Comparison of ENCODE assay signal across 17 cellular contexts in genomic region chr5:143062379-143062778, GRCh38.
DNase-seq lines count a peak whose midpoint lies in the region; ATAC-seq and TF ChIP-seq lines count a peak whose summit lies in the region.
"Had no signal": no experiment of that assay in that cellular context is flagged by ENCODE, and none has a peak within 500 bp of the region (broad histone marks: within the 10 kb centered on the region; RNA-seq: fewer than 3 reads in every experiment).

No MANE protein-coding gene starts in this region.

- H3K36me3 Mint-ChIP-seq in activated T-cell treated with anti-CD3 and anti-CD28 coated beads, Interleukin-2, amount 50 U/mL, for 72 hours (ENCODE audit: insufficient read depth in 2 of 2) = peaks cover 5 to 10% of the 10 kb centered on the region in 2 donors

- peaks cover 5% of the 10 kb centered on the region in 2 donors for H3K4me1 ChIP-seq in breast epithelium
- H3K4me1 ChIP-seq: Caco-2 had no signal

- DNase-seq in activated T-cell treated with anti-CD3 and anti-CD28 coated beads, Interleukin-2, amount 50 U/mL, for 72 hours = no peak
- DNase-seq in activated T-cell treated with anti-CD3 and anti-CD28 coated beads for 4 hours (no peak), breast epithelium (ENCODE audit: low spot score in 2 of 2) (no peak), fibroblast of the aortic adventitia (ENCODE audit: low read depth) (peak; percentile 52), EL (no peak)
- DNase-seq: Caco-2, DMS53, GOT3, Karpas-422, NCI-H1105 treated with DMSO at 0.1 percent for 48 hours, NCI-H187, NCI-H69, PC-9 had no signal

- peaks cover 2 to 7% of the 10 kb centered on the region in 2 donors for H3K9me3 Mint-ChIP-seq in activated T-cell treated with anti-CD3 and anti-CD28 coated beads, Interleukin-2, amount 50 U/mL, for 72 hours
- H3K9me3 Mint-ChIP-seq: CD14-positive monocyte had no signal

- peak overlapping the region; percentile 40 for H3K27ac Mint-ChIP-seq in activated T-cell treated with anti-CD3 and anti-CD28 coated beads, Interleukin-2, amount 50 U/mL, for 72 hours

- H3K36me3 ChIP-seq in breast epithelium = no peaks in the 10 kb centered on the region

- no peak for ATAC-seq in activated T-cell treated with anti-CD3 and anti-CD28 coated beads, Interleukin-2, amount 50 U/mL, for 72 hours (replicated peaks in 1 of 2)
- no peak for ATAC-seq in GM18511 (IDR thresholded peaks at IDR 0.05; ENCODE audit: unreplicated experiment)
- ATAC-seq in HG02642 (IDR thresholded peaks at IDR 0.05; ENCODE audit: poor library complexity, unreplicated experiment) = no peak
- ATAC-seq in GM21737 (IDR thresholded peaks at IDR 0.05; ENCODE audit: unreplicated experiment) = no peak

- TF ChIP-seq POLR2A in breast epithelium (IDR thresholded peaks at IDR 0.05) = no peak

- H3K9me3 ChIP-seq in breast epithelium = no peaks in the 10 kb centered on the region
- H3K9me3 ChIP-seq: Caco-2 had no signal

- intact Hi-C loops in breast epithelium (cut with DNase I; ENCODE audit: low total_unique reads) = no loop called here

- TF ChIP-seq CTCF in breast epithelium (IDR thresholded peaks at IDR 0.05) = no peak
- TF ChIP-seq CTCF in fibroblast of the aortic adventitia (IDR thresholded peaks at IDR 0.05; ENCODE audit: insufficient read depth, low read length) = no peak

- peaks cover 69% of the 10 kb centered on the region for H3K4me1 Mint-ChIP-seq in activated T-cell treated with anti-CD3 and anti-CD28 coated beads, Interleukin-2, amount 50 U/mL, for 72 hours (ENCODE audit: low read depth)

- H3K27me3 Mint-ChIP-seq in activated T-cell treated with anti-CD3 and anti-CD28 coated beads, Interleukin-2, amount 50 U/mL, for 72 hours (ENCODE audit: low read depth) = no peaks in the 10 kb centered on the region

- no peak overlapping the region for H3K4me3 Mint-ChIP-seq in activated T-cell treated with anti-CD3 and anti-CD28 coated beads, Interleukin-2, amount 50 U/mL, for 72 hours
- H3K4me3 Mint-ChIP-seq: CD14-positive monocyte had no signal

- no peaks in the 10 kb centered on the region for H3K27me3 ChIP-seq in breast epithelium

- peak overlapping the region; percentile 68 to 80 for H3K27ac ChIP-seq in breast epithelium
- H3K27ac ChIP-seq: PC-9 had no signal

- no peak overlapping the region for H3K4me3 ChIP-seq in breast epithelium
- H3K4me3 ChIP-seq in fibroblast of the aortic adventitia (ENCODE audit: low read depth, low read length) = no peak overlapping the region
- H3K4me3 ChIP-seq: PC-9 had no signal
